In the genomic region with DNA sequence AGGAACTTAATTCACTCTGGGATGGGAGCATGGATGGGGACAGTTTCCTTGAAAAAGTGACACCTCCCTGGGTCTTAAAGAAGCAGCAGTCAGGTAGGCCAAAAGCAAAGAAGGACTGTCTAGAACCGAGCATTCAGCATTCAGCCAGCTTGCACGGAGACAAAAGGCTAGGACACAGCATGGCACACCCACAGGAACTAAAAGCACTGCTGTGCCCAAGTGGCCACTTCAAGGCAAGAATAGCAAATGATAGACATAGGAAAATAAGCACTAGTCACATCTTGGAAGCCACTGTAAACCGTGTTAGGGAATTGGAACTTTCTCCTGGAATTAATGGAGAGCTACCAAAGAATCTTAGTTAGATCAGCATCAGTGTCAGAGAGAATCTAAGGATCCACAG, we compare ENCODE assay signal across 32 cellular contexts. TPM values are rescaled to one million over a fixed set of nuclear protein-coding genes. Genes with fewer than 3 reads are reported as not detected.
"Had no signal": no experiment of that assay in that cellular context is flagged by ENCODE, and none has a peak within 500 bp of the region (broad histone marks: within the 10 kb centered on the region; RNA-seq: fewer than 3 reads in every experiment).

No MANE protein-coding gene starts in this region.

- H3K27ac Mint-ChIP-seq: activated CD4-positive, alpha-beta memory T cell treated with anti-CD3 and anti-CD28 coated beads for 36 hours; activated CD4-positive, alpha-beta T cell treated with anti-CD3 and anti-CD28 coated beads for 36 hours; activated CD4-positive, alpha-beta T cell treated with anti-CD3 and anti-CD28 coated beads, Interleukin-2, amount 10 ng/mL, durations not matched to agents 24 days and 14 days; activated CD8-positive, alpha-beta memory T cell treated with anti-CD3 and anti-CD28 coated beads, Interleukin-2, amount 10 ng/mL, durations not matched to agents 7 days and 5 days; activated CD8-positive, alpha-beta T cell treated with anti-CD3 and anti-CD28 coated beads, Interleukin-2, amount 10 ng/mL, durations not matched to agents 7 days and 5 days; activated naive CD4-positive, alpha-beta T cell treated with anti-CD3 and anti-CD28 coated beads for 36 hours; activated naive CD8-positive, alpha-beta T cell; activated T-helper 1 cell treated with anti-CD3 and anti-CD28 coated beads, Interleukin-12 subunit alpha, Interleukin-12 subunit beta, Interleukin-2, Interleukin-4 antibody, amounts not matched to agents 30 ng/mL and 10 ng/mL and 1 ng/mL, durations not matched to agents 14 hours and 24 hours and 36 hours; activated T-helper 2 cell treated with anti-CD3 and anti-CD28 coated beads, Interferon-gamma antibody, Interleukin-2, Interleukin-4, amounts not matched to agents 10 μg/mL and 5 μg/mL and 100 μg/mL, durations not matched to agents 14 hours and 24 hours and 36 hours; effector memory CD8-positive, alpha-beta T cell had no signal

- H3K27ac ChIP-seq: body of pancreas, esophagus muscularis mucosa, foreskin keratinocyte, gastrocnemius medialis, heart left ventricle had no signal

- H3K27me3 ChIP-seq: body of pancreas, esophagus muscularis mucosa, gastrocnemius medialis had no signal

- H3K9me3 Mint-ChIP-seq: activated CD4-positive, alpha-beta memory T cell treated with anti-CD3 and anti-CD28 coated beads for 36 hours; activated T-helper 2 cell treated with anti-CD3 and anti-CD28 coated beads, Interferon-gamma antibody, Interleukin-2, Interleukin-4, amounts not matched to agents 10 μg/mL and 5 μg/mL and 100 μg/mL, durations not matched to agents 14 hours and 24 hours and 36 hours had no signal

- H3K9me3 ChIP-seq: body of pancreas, esophagus muscularis mucosa, gastrocnemius medialis, heart left ventricle had no signal

- H3K4me1 Mint-ChIP-seq: activated CD4-positive, alpha-beta T cell treated with anti-CD3 and anti-CD28 coated beads for 36 hours; activated CD4-positive, alpha-beta T cell treated with anti-CD3 and anti-CD28 coated beads, Interleukin-2, amount 10 ng/mL, durations not matched to agents 24 days and 14 days; activated CD8-positive, alpha-beta memory T cell treated with anti-CD3 and anti-CD28 coated beads, Interleukin-2, amount 10 ng/mL, durations not matched to agents 7 days and 5 days had no signal

- H3K4me1 ChIP-seq: body of pancreas, esophagus muscularis mucosa, foreskin keratinocyte, gastrocnemius medialis, heart left ventricle had no signal

- DNase-seq: activated CD4-positive, alpha-beta memory T cell treated with anti-CD3 and anti-CD28 coated beads for 36 hours; activated CD4-positive, alpha-beta T cell treated with anti-CD3 and anti-CD28 coated beads for 36 hours; activated CD4-positive, alpha-beta T cell treated with anti-CD3 and anti-CD28 coated beads, Interleukin-2, amount 10 ng/mL, durations not matched to agents 24 days and 14 days; activated CD4-positive, CD25-positive, alpha-beta regulatory T cell; activated CD4-positive, CD25-positive, alpha-beta regulatory T cell treated with anti-CD3 and anti-CD28 coated beads, Interleukin-2, amount 50 U/mL, for 72 hours; activated CD8-positive, alpha-beta memory T cell treated with anti-CD3 and anti-CD28 coated beads, Interleukin-2, amount 10 ng/mL, durations not matched to agents 7 days and 5 days; activated CD8-positive, alpha-beta memory T cell treated with anti-CD3 and anti-CD28 coated beads, Interleukin-2, amount 50 U/mL, for 4 hours; activated CD8-positive, alpha-beta T cell treated with anti-CD3 and anti-CD28 coated beads, Interleukin-2, amount 10 ng/mL, durations not matched to agents 7 days and 5 days; activated effector memory CD4-positive, alpha-beta T cell treated with anti-CD3 and anti-CD28 coated beads, Interleukin-2, amount 50 U/mL, for 16 hours; activated naive CD4-positive, alpha-beta T cell treated with anti-CD3 and anti-CD28 coated beads for 36 hours; activated T-cell treated with anti-CD3 and anti-CD28 coated beads, Interleukin-2, amount 50 U/mL, for 1 hour; activated T-cell treated with anti-CD3 and anti-CD28 coated beads, Interleukin-2, amount 50 U/mL, for 48 hours; amniotic stem cell; aorta; body of pancreas; caudate nucleus; cortex of kidney; dermis blood vessel endothelial cell; effector CD4-positive, alpha-beta T cell; effector memory CD8-positive, alpha-beta T cell; erythroblast; foreskin keratinocyte; gastrocnemius medialis; glutamatergic neuron; heart left ventricle; T-helper 2 cell had no signal

- H3K4me3 ChIP-seq: body of pancreas, esophagus muscularis mucosa, gastrocnemius medialis, heart left ventricle had no signal

- H3K36me3 ChIP-seq: esophagus muscularis mucosa, gastrocnemius medialis, heart left ventricle had no signal

- ATAC-seq: activated CD4-positive, alpha-beta T cell treated with anti-CD3 and anti-CD28 coated beads for 36 hours; activated CD8-positive, alpha-beta memory T cell treated with anti-CD3 and anti-CD28 coated beads, Interleukin-2, amount 10 ng/mL, durations not matched to agents 7 days and 5 days; activated CD8-positive, alpha-beta T cell treated with anti-CD3 and anti-CD28 coated beads, Interleukin-2, amount 10 ng/mL, durations not matched to agents 7 days and 5 days; body of pancreas; effector memory CD8-positive, alpha-beta T cell; foreskin keratinocyte; gastrocnemius medialis; heart left ventricle had no signal

- H3K4me3 Mint-ChIP-seq: activated CD4-positive, alpha-beta memory T cell treated with anti-CD3 and anti-CD28 coated beads for 36 hours; activated CD4-positive, alpha-beta T cell treated with anti-CD3 and anti-CD28 coated beads for 36 hours; activated CD4-positive, alpha-beta T cell treated with anti-CD3 and anti-CD28 coated beads, Interleukin-2, amount 10 ng/mL, durations not matched to agents 24 days and 14 days; activated CD8-positive, alpha-beta memory T cell treated with anti-CD3 and anti-CD28 coated beads, Interleukin-2, amount 10 ng/mL, durations not matched to agents 7 days and 5 days; activated CD8-positive, alpha-beta T cell treated with anti-CD3 and anti-CD28 coated beads, Interleukin-2, amount 10 ng/mL, durations not matched to agents 7 days and 5 days; activated naive CD4-positive, alpha-beta T cell treated with anti-CD3 and anti-CD28 coated beads for 36 hours; activated naive CD8-positive, alpha-beta T cell; activated T-helper 1 cell treated with anti-CD3 and anti-CD28 coated beads, Interleukin-12 subunit alpha, Interleukin-12 subunit beta, Interleukin-2, Interleukin-4 antibody, amounts not matched to agents 30 ng/mL and 10 ng/mL and 1 ng/mL, durations not matched to agents 14 hours and 24 hours and 36 hours; effector memory CD8-positive, alpha-beta T cell had no signal

- H3K36me3 Mint-ChIP-seq: activated CD4-positive, alpha-beta memory T cell treated with anti-CD3 and anti-CD28 coated beads for 36 hours; activated CD8-positive, alpha-beta memory T cell treated with anti-CD3 and anti-CD28 coated beads, Interleukin-2, amount 10 ng/mL, durations not matched to agents 7 days and 5 days; activated naive CD8-positive, alpha-beta T cell had no signal

RNA-seq across cellular contexts. Expression of a gene that starts 47.0 kb away (rescaled TPM):
- total RNA-seq: chondrocyte; dermis blood vessel endothelial cell; esophagus muscularis mucosa; foreskin keratinocyte; gastrocnemius medialis; T-helper 1 cell treated with Interleukin-12 subunit alpha and Interleukin-12 subunit beta and Interleukin-4 antibody, amounts not matched to agents 30 ng/mL and 1 ng/mL, for 36 hours had no signal
- polyA plus RNA-seq: aorta, foreskin keratinocyte had no signal
